Comparison of ENCODE assay signal across 34 cellular contexts in the genomic region with DNA sequence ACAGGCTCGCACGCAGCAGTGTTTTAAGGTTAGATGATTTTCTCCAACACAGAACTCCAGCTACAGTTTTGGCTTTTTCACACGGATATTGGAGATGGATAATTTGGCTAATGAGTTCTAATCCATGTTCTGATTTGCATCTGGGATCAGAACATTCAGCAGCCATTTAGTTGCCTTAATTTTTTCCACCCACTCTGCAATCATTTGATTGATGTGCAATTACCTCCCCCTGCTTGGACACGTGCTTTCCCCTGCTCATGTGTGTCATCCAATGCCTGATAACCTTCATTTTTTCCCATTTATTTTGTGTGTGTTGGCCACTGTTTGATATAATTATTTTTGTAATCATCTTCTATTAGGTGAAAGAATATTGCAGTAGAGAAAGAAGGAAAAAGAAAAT.
"Had no signal": no experiment of that assay in that cellular context is flagged by ENCODE, and none has a peak within 500 bp of the region (broad histone marks: within the 10 kb centered on the region; RNA-seq: fewer than 3 reads in every experiment).

No MANE protein-coding gene starts in this region.

- H3K27ac ChIP-seq: KMS-11 had no signal

- DNase-seq: Karpas-422, Kasumi-1, KG1, MG63, MM.1S, MV-4-11, NCI-H1048, NCI-H1092, NCI-H1092 treated with DMSO at 0.1 percent for 48 hours, NCI-H1105, NCI-H1105 treated with DMSO at 0.1 percent for 48 hours, NCI-H1417, NCI-H1417 treated with DMSO at 0.1 percent for 48 hours, NCI-H1436, NCI-H1436 treated with DMSO at 0.1 percent for 48 hours, NCI-H146, NCI-H1694, NCI-H1694 treated with DMSO at 0.1 percent for 48 hours, NCI-H187, NCI-H187 treated with DMSO at 0.1 percent for 48 hours, NCI-H1930, NCI-H2029, NCI-H2029 treated with DMSO at 0.1 percent for 48 hours, NCI-H2081, NCI-H2081 treated with DMSO at 0.1 percent for 48 hours, NCI-H2107, NCI-H2171, NCI-H2171 treated with DMSO at 0.1 percent for 48 hours, NCI-H2227 treated with DMSO at 0.1 percent for 48 hours, NCI-H226, NCI-H345, NCI-H446, NCI-H446 treated with DMSO at 0.1 percent for 48 hours had no signal
